ENCODE assay signal across 25 cellular contexts in the genomic region with DNA sequence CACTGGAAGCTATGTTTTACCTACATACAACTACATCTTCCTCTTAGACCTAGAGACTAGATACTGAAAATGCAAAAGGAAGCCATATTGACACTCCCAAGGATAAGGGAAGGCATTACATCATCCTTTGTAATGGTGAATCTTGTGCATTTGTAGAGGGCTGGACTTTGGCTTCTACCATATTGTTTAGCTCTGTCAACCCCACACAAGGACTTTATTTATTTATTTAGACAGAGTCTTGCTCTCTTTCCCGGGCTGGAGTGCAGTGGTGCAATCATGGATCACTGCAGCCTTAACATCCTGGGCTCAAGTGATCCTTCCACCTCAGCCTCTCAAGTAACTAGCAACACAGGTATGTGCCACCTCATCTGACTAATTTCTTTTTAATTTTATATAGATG.
"Had no signal": no experiment of that assay in that cellular context is flagged by ENCODE, and none has a peak within 500 bp of the region (broad histone marks: within the 10 kb centered on the region; RNA-seq: fewer than 3 reads in every experiment).

No MANE protein-coding gene starts in this region.

- H3K9me3 ChIP-seq: left lung, ovary, right atrium auricular region, right lobe of liver, suprapubic skin, thoracic aorta, tibial nerve, uterus had no signal

- FAIRE-seq: keratinocyte had no signal

- H3K4me3 Mint-ChIP-seq: mesothelial cell of epicardium; naive thymus-derived CD4-positive, alpha-beta T cell; natural killer cell treated with Interleukin-12 subunit alpha and Interleukin-12 subunit beta and Interleukin-15 and Interleukin-18, amount 100 ng/mL, for 72 hours; stimulated activated effector memory CD8-positive, alpha-beta T cell treated with anti-CD3 and anti-CD28 coated beads, Interleukin-12 subunit alpha, Interleukin-12 subunit beta, amount 100 ng/mL, for 72 hours; stimulated activated naive CD8-positive, alpha-beta T cell treated with anti-CD3 and anti-CD28 coated beads, Interleukin-15, Interleukin-2, amounts not matched to agents 100 ng/mL and 50 ng/mL, for 24 hours; type B pancreatic cell had no signal

- DNase-seq: kidney glomerular epithelial cell; left cardiac atrium; left lung; mesendoderm; naive thymus-derived CD4-positive, alpha-beta T cell; ovary; right lobe of liver; stimulated activated CD4-positive, alpha-beta T cell treated with anti-CD3 and anti-CD28 coated beads, Interleukin-1b, Interleukin-23, amount 100 ng/mL, for 48 hours; stimulated activated CD4-positive, alpha-beta T cell treated with anti-CD3 and anti-CD28 coated beads, Interleukin-4, amount 100 ng/mL, for 24 hours; stimulated activated naive CD4-positive, alpha-beta T cell; uterus had no signal

- H3K4me2 ChIP-seq: hepatocyte, smooth muscle cell had no signal

- H3K9me3 Mint-ChIP-seq: naive thymus-derived CD4-positive, alpha-beta T cell; natural killer cell treated with Interleukin-12 subunit alpha and Interleukin-12 subunit beta and Interleukin-15 and Interleukin-18, amount 100 ng/mL, for 72 hours; stimulated activated effector memory CD8-positive, alpha-beta T cell treated with anti-CD3 and anti-CD28 coated beads, Interleukin-12 subunit alpha, Interleukin-12 subunit beta, amount 100 ng/mL, for 72 hours; stimulated activated naive CD8-positive, alpha-beta T cell treated with anti-CD3 and anti-CD28 coated beads, Interleukin-15, Interleukin-2, amounts not matched to agents 100 ng/mL and 50 ng/mL, for 24 hours had no signal

- H3K36me3 Mint-ChIP-seq: stimulated activated effector memory CD8-positive, alpha-beta T cell treated with anti-CD3 and anti-CD28 coated beads, Interleukin-12 subunit alpha, Interleukin-12 subunit beta, amount 100 ng/mL, for 72 hours had no signal

- H3K27me3 Mint-ChIP-seq: naive thymus-derived CD4-positive, alpha-beta T cell; natural killer cell treated with Interleukin-12 subunit alpha and Interleukin-12 subunit beta and Interleukin-15 and Interleukin-18, amount 100 ng/mL, for 72 hours; progenitor cell of endocrine pancreas; stimulated activated naive CD8-positive, alpha-beta T cell treated with anti-CD3 and anti-CD28 coated beads, Interleukin-15, Interleukin-2, amounts not matched to agents 100 ng/mL and 50 ng/mL, for 24 hours; type B pancreatic cell had no signal

- H3K27me3 ChIP-seq: hepatocyte, left lung, ovary, right atrium auricular region, right lobe of liver, suprapubic skin, tibial nerve, uterus had no signal

- H3K27ac Mint-ChIP-seq: mesothelial cell of epicardium; naive thymus-derived CD4-positive, alpha-beta T cell; natural killer cell treated with Interleukin-12 subunit alpha and Interleukin-12 subunit beta and Interleukin-15 and Interleukin-18, amount 100 ng/mL, for 72 hours; progenitor cell of endocrine pancreas; stimulated activated effector memory CD8-positive, alpha-beta T cell treated with anti-CD3 and anti-CD28 coated beads, Interleukin-12 subunit alpha, Interleukin-12 subunit beta, amount 100 ng/mL, for 72 hours; stimulated activated naive CD8-positive, alpha-beta T cell treated with anti-CD3 and anti-CD28 coated beads, Interleukin-15, Interleukin-2, amounts not matched to agents 100 ng/mL and 50 ng/mL, for 24 hours; type B pancreatic cell had no signal

- H3K4me3 ChIP-seq: hepatocyte, left lung, lung, ovary, right atrium auricular region, right lobe of liver, smooth muscle cell, suprapubic skin, thoracic aorta, tibial nerve, uterus had no signal

- ATAC-seq: left cardiac atrium; left lung; naive thymus-derived CD4-positive, alpha-beta T cell; natural killer cell treated with Interleukin-12 subunit alpha and Interleukin-12 subunit beta and Interleukin-15 and Interleukin-18, amount 100 ng/mL, for 72 hours; stimulated activated effector memory CD8-positive, alpha-beta T cell treated with anti-CD3 and anti-CD28 coated beads, Interleukin-12 subunit alpha, Interleukin-12 subunit beta, amount 100 ng/mL, for 72 hours had no signal

- H3K27ac ChIP-seq: left lung, ovary, right atrium auricular region, right lobe of liver, suprapubic skin, thoracic aorta, tibial nerve, uterus had no signal

- H3K4me1 ChIP-seq: right atrium auricular region, uterus had no signal

- H3K36me3 ChIP-seq: left lung, ovary, right atrium auricular region, right lobe of liver, suprapubic skin, thoracic aorta, uterus had no signal

- H2AFZ ChIP-seq: hepatocyte had no signal
